In genomic region chr1:30824736-30825429, GRCh38 we compare ENCODE assay signal across 9 cellular contexts.
DNase-seq lines count a peak whose midpoint lies in the region; ATAC-seq, FAIRE-seq and TF ChIP-seq lines count a peak whose summit lies in the region.
"Had no signal": no experiment of that assay in that cellular context is flagged by ENCODE, and none has a peak within 500 bp of the region (broad histone marks: within the 10 kb centered on the region; RNA-seq: fewer than 3 reads in every experiment).

No MANE protein-coding gene starts in this region.

- no peaks in the 10 kb centered on the region for H3K36me3 Mint-ChIP-seq in mesothelial cell of epicardium

- POLR2A ChIA-PET in HepG2 (lab: Yijun Ruan, JAX): no interaction called here
- POLR2A ChIA-PET in K562 (lab: Yijun Ruan, JAX): interaction anchor here (0.6 to 2.1 kb wide), 16 partner anchors 9 to 655 kb away, joined by 3 to 13 read pairs (median 3); no protein-coding TSS in a partner anchor
- POLR2A ChIA-PET in GM10248 (lab: Yijun Ruan, JAX): no interaction called here

- in situ Hi-C loops in HepG2 (cut with HindIII; ENCODE audit: extremely low pct_ligation_motif_present, low pct_unique_long_range_greater_than_20kb) (no loop called here), K562 (cut with MboI) (no loop called here)

- H3K4me1 Mint-ChIP-seq in mesothelial cell of epicardium: peaks cover 26% of the 10 kb centered on the region

- H3K79me2 ChIP-seq in HepG2 (ENCODE audit: insufficient read depth, low read length) (no peaks in the 10 kb centered on the region), K562 (ENCODE audit: control insufficient read depth, insufficient read depth, low read length) (no peaks in the 10 kb centered on the region)

- H3K27me3 ChIP-seq in HepG2 (ENCODE audit: control insufficient read depth in 1 of 2, insufficient read depth in 2 of 2, low read length in 2 of 2): peaks cover 0 to 19% of the 10 kb centered on the region in 2 experiments; a peak in 3 of 5 replicates
- no peaks in the 10 kb centered on the region for H3K27me3 ChIP-seq in right lobe of liver
- no peaks in the 10 kb centered on the region; a peak in 2 of 5 replicates for H3K27me3 ChIP-seq in K562 (ENCODE audit: control insufficient read depth in 2 of 2, insufficient read depth in 2 of 2, low read length in 2 of 2)
- H3K27me3 ChIP-seq in uterus: no peaks in the 10 kb centered on the region

- no peaks in the 10 kb centered on the region for H3K9me3 ChIP-seq in HepG2 (ENCODE audit: low read length)
- H3K9me3 ChIP-seq in right lobe of liver: no peaks in the 10 kb centered on the region
- peaks cover 3% of the 10 kb centered on the region; the same call in 1 of the 2 replicates for H3K9me3 ChIP-seq in K562 (replicated peaks; ENCODE audit: control insufficient read depth, insufficient read depth, low read depth, low read length)
- no peaks in the 10 kb centered on the region for H3K9me3 ChIP-seq in uterus

- H3K27ac Mint-ChIP-seq in mesothelial cell of epicardium: peak overlapping the region; percentile 55

- TF ChIP-seq EP300 in HepG2 (IDR thresholded peaks at IDR 0.05; ENCODE audit: low read depth in 2 of 2, low read length in 2 of 2): no peak
- no peak for TF ChIP-seq EP300 in HepG2 (CRISPR knock-in tag; IDR thresholded peaks at IDR 0.05; ENCODE audit: borderline replicate concordance)
- no peak for TF ChIP-seq EP300 in K562 (IDR thresholded peaks at IDR 0.05; ENCODE audit: low read length)

- no peak for TF ChIP-seq POLR2A in HepG2 (IDR thresholded peaks at IDR 0.05; ENCODE audit: insufficient read depth in 1 of 2, low read depth in 2 of 2, low read length in 2 of 2)
- no peak for TF ChIP-seq POLR2A in right lobe of liver (IDR thresholded peaks at IDR 0.05)
- no peak for TF ChIP-seq POLR2A in K562 (conservative IDR thresholded peaks at IDR 0.05)
- TF ChIP-seq POLR2A in uterus (IDR thresholded peaks at IDR 0.05): no peak

- H3K4me3 ChIP-seq in HepG2 (replicated peaks in 1 of 3; ENCODE audit: insufficient read depth in 1 of 3, low read depth in 2 of 3, low read length in 3 of 3) (no peak overlapping the region), right lobe of liver (no peak overlapping the region), K562 (no peak overlapping the region), uterus (peak overlapping the region; percentile 34 to 42)

- peak overlapping the region; percentile 77 for H3K4me3 Mint-ChIP-seq in mesothelial cell of epicardium

- no peak overlapping the region for H2AFZ ChIP-seq in HepG2 (ENCODE audit: low read length)
- H2AFZ ChIP-seq in K562 (ENCODE audit: low read depth, low read length): no peak overlapping the region

- peaks cover 15% of the 10 kb centered on the region for H3K27me3 Mint-ChIP-seq in mesothelial cell of epicardium (ENCODE audit: low read depth)

- H3K9me1 ChIP-seq in K562 (ENCODE audit: control insufficient read depth, insufficient read depth, low read length): no peaks in the 10 kb centered on the region

- 8% methylated on average over 8 of the region's 12 CpGs for WGBS in HepG2 (ENCODE audit: low lambda C conversion rate)
- 23% methylated on average over 9 of the region's 12 CpGs for WGBS in right lobe of liver (ENCODE audit: insufficient coverage, low coverage, low lambda C conversion rate, missing lambda C conversion rate)
- 4% methylated on average over 12 of the region's 12 CpGs for WGBS in K562 (ENCODE audit: insufficient coverage, low coverage, missing lambda C conversion rate)

- H3K4me2 ChIP-seq in HepG2 (ENCODE audit: low read depth, low read length) (no peak overlapping the region), K562 (ENCODE audit: insufficient read depth, low read length) (no peak overlapping the region)

- DNase-seq in HepG2 (ENCODE audit: low spot score) (no peak), right lobe of liver (no peak), K562 (ENCODE audit: extremely low read depth in 1 of 4, low spot score in 3 of 4) (no peak), mesothelial cell of epicardium (ENCODE audit: low spot score in 2 of 2, unreplicated experiment in 2 of 2) (no peak), uterus (no peak), GM10248 (ENCODE audit: extremely low spot score) (no peak), NCI-H2227 treated with DMSO at 0.1 percent for 48 hours (lab: John Stamatoyannopoulos, UW) (no peak)
- DNase-seq in effector CD8-positive, alpha-beta T cell (lab: John Stamatoyannopoulos, UW): no peak

- ATAC-seq in HepG2: no peak
- no peak for ATAC-seq in right lobe of liver
- no peak for ATAC-seq in K562

- TF ChIP-seq CTCF in HepG2 (CRISPR knock-in tag; IDR thresholded peaks at IDR 0.05): no peak
- TF ChIP-seq CTCF in right lobe of liver (IDR thresholded peaks at IDR 0.05): no peak
- no peak for TF ChIP-seq CTCF in K562 (IDR thresholded peaks at IDR 0.05 in 2 of 3, conservative IDR thresholded peaks at IDR 0.05 in 1 of 3; ENCODE audit: insufficient read depth in 2 of 3, low read depth in 1 of 3, low read length in 3 of 3)
- no peak for TF ChIP-seq CTCF in mesothelial cell of epicardium (IDR thresholded peaks at IDR 0.05; ENCODE audit: unreplicated experiment)
- no peak for TF ChIP-seq CTCF in uterus (IDR thresholded peaks at IDR 0.05)
- no peak for TF ChIP-seq CTCF in GM10248 (IDR thresholded peaks at IDR 0.05; ENCODE audit: control extremely low read depth, extremely low read depth, low read depth, missing control alignments)

- H3K4me1 ChIP-seq in HepG2 (ENCODE audit: insufficient read depth, low read length): peaks cover 24% of the 10 kb centered on the region
- H3K4me1 ChIP-seq in right lobe of liver: peaks cover 0 to 30% (median 10%) of the 10 kb centered on the region in 4 donors
- H3K4me1 ChIP-seq in K562 (replicated peaks in 1 of 2; ENCODE audit: control insufficient read depth in 2 of 2, insufficient read depth in 2 of 2, low read length in 2 of 2): peaks cover 9 to 18% of the 10 kb centered on the region in 2 experiments; a peak in 4 of 5 replicates
- peaks cover 4 to 5% of the 10 kb centered on the region in 2 donors for H3K4me1 ChIP-seq in uterus

- no peak for TF ChIP-seq RAD21 in HepG2 (CRISPR knock-in tag; IDR thresholded peaks at IDR 0.05)
- TF ChIP-seq RAD21 in K562 (CRISPR knock-in tag; conservative IDR thresholded peaks at IDR 0.05 in 1 of 2, IDR thresholded peaks at IDR 0.05 in 1 of 2): no peak

- H3K9ac ChIP-seq in HepG2 (ENCODE audit: insufficient read depth, low read depth, low read length) (no peak overlapping the region), K562 (ENCODE audit: insufficient read depth in 1 of 2, low read depth in 2 of 2, low read length in 2 of 2) (no peak overlapping the region)

- CTCF ChIA-PET in HepG2 (lab: Yijun Ruan, JAX; ENCODE audit: low intra/inter-chr PET ratio, low total read pairs) (no interaction called here), K562 (lab: Yijun Ruan, JAX; ENCODE audit: low intra/inter-chr PET ratio) (no interaction called here), GM10248 (lab: Yijun Ruan, JAX) (interaction anchor here (1.1 to 2.0 kb wide), 4 partner anchors 8 to 86 kb away, joined by 3 to 9 read pairs (median 6); no protein-coding TSS in a partner anchor)

- BruUV-seq in HepG2 (replicated peaks; lab: Mats Ljungman, UMichigan) (no TSS peak), K562 (replicated peaks; lab: Mats Ljungman, UMichigan) (no TSS peak)

- no peak overlapping the region for H3K27ac ChIP-seq in HepG2 (ENCODE audit: extremely low read length, insufficient read depth, low read length)
- no peak overlapping the region for H3K27ac ChIP-seq in right lobe of liver
- H3K27ac ChIP-seq in K562 (ENCODE audit: extremely low read depth, low read depth, low read length): no peak overlapping the region
- peak overlapping the region; percentile 97 for H3K27ac ChIP-seq in uterus

- H3K9me3 Mint-ChIP-seq in mesothelial cell of epicardium: peaks cover 2% of the 10 kb centered on the region

- H4K20me1 ChIP-seq in HepG2 (ENCODE audit: insufficient read depth, low read length) (no peaks in the 10 kb centered on the region), K562 (replicated peaks; ENCODE audit: control insufficient read depth, insufficient read depth, low read length) (no peaks in the 10 kb centered on the region; the same call in 1 of the 2 replicates)

- H3K36me3 ChIP-seq in HepG2 (replicated peaks in 1 of 2; ENCODE audit: control insufficient read depth in 1 of 2, insufficient read depth in 2 of 2, low read length in 2 of 2) (no peaks in the 10 kb centered on the region), right lobe of liver (no peaks in the 10 kb centered on the region), K562 (ENCODE audit: control insufficient read depth, insufficient read depth, low read length) (no peaks in the 10 kb centered on the region), uterus (no peaks in the 10 kb centered on the region)

- FAIRE-seq in HepG2 (lab: Jason Lieb, UNC): no peak
- FAIRE-seq in K562 (lab: Jason Lieb, UNC): no peak
- FAIRE-seq: colon had no signal

- intact Hi-C loops in HepG2 (cut with micrococcal nuclease; ENCODE audit: unreplicated experiment) (no loop called here), right lobe of liver (cut with DNase I) (no loop called here), K562 (cut with micrococcal nuclease) (no loop called here), uterus (cut with DNase I; ENCODE audit: low total_unique reads) (no loop called here)

TF ChIP-seq in HepG2, 621 proteins besides CTCF, POLR2A, EP300 and RAD21:
- TF ChIP-seq MTA1 (CRISPR knock-in tag; IDR thresholded peaks at IDR 0.05; ENCODE audit: borderline replicate concordance): no peak
- TF ChIP-seq HNRNPL (IDR thresholded peaks at IDR 0.05; ENCODE audit: low read depth, low read length): 0 out of 2 replicates have a peak, but pooled peaks have one; percentile 0

TF ChIP-seq in K562, 482 proteins besides CTCF, POLR2A, EP300 and RAD21 (continues in another document):
- TF ChIP-seq ZBTB34 (CRISPR knock-in tag; IDR thresholded peaks at IDR 0.05) (no peak), NR4A1 (CRISPR knock-in tag; IDR thresholded peaks at IDR 0.05) (0 out of 2 replicates have a peak, but pooled peaks have one; percentile 61), NR4A1 (tag; IDR thresholded peaks at IDR 0.05) (no peak), NR2C2 (CRISPR knock-in tag; IDR thresholded peaks at IDR 0.05) (no peak), NR2C2 (tag; IDR thresholded peaks at IDR 0.05) (no peak)

Comparison
In these comparisons a context has a peak if more than half of its experiments do, and no peak if none do; other contexts are left out.
1. H3K27ac ChIP-seq: peak in uterus (2 of 2); none in HepG2 (single experiment), right lobe of liver (0 of 3) and K562 (single experiment).
2. H3K4me3 ChIP-seq: peak in uterus (2 of 2); none in HepG2 (0 of 3), right lobe of liver (0 of 3) and K562 (single experiment).
3. Of the 241 proteins assayed by ChIP-seq in both HepG2 and K562: peak only in HepG2: HNRNPL; only in K562: E2F1 and ETS1; in both: none; in neither: 238.